Comparison of ENCODE assay signal across 1 cellular context in the genomic region with DNA sequence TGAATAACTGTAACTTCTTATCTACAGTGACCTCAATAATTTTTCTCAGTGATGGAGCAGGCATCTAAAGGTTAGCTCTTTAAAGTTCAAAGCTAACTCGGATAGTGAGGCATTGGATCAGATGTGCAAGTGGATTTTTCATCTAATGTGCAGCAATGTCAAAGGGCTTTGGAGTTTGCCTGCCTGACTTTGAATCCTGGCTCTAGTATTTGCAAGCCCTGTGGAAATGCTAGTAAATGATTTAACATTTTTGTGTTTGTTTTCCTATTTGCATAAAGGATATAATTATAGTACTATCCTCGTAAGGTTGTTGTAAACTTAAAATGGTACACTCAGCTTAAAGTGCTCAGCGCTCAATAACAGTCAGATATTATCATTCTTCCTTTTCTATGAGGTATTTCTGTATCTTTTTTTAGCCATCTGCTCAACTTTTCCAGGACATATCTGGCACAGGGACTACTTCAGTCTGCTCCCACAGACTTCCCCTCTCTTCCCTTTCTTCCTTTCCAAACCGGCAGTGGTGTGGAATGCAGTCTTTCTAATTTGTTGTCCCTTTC.
A peak's percentile ranks its signal among the peaks of the same experiment; 100 is the strongest.
TF ChIP-seq lines count a peak whose summit lies in the region.

No MANE protein-coding gene starts in this region.

TF ChIP-seq in HepG2, 621 proteins besides CTCF, POLR2A, EP300 and RAD21 (continued from another document and continues in another):
- TF ChIP-seq HES4 (CRISPR knock-in tag; IDR thresholded peaks at IDR 0.05; ENCODE audit: borderline replicate concordance): no peak
- peak; percentile 49; the same call in 1 of the 2 replicates for TF ChIP-seq ERF (CRISPR knock-in tag; IDR thresholded peaks at IDR 0.05)
- TF ChIP-seq ZNF260 (CRISPR knock-in tag; IDR thresholded peaks at IDR 0.05; ENCODE audit: borderline replicate concordance, low read depth): no peak
- no peak for TF ChIP-seq TP53 (CRISPR knock-in tag; conservative IDR thresholded peaks at IDR 0.05)
- no peak for TF ChIP-seq TOPORS (CRISPR knock-in tag; IDR thresholded peaks at IDR 0.05)
- TF ChIP-seq MTF2 (CRISPR knock-in tag; IDR thresholded peaks at IDR 0.05; ENCODE audit: borderline replicate concordance): no peak
- no peak for TF ChIP-seq ZNF460 (CRISPR knock-in tag; IDR thresholded peaks at IDR 0.05; ENCODE audit: borderline replicate concordance)
- TF ChIP-seq REL (CRISPR knock-in tag; conservative IDR thresholded peaks at IDR 0.05): no peak
- TF ChIP-seq KLF16 (CRISPR knock-in tag; IDR thresholded peaks at IDR 0.05): peak in 1 of 2 experiments; percentile 53; a peak in 1 of 4 replicates
- TF ChIP-seq ZNF768 (CRISPR knock-in tag; IDR thresholded peaks at IDR 0.05): no peak
- TF ChIP-seq CBX1 (IDR thresholded peaks at IDR 0.05; ENCODE audit: low read depth): no peak
- no peak for TF ChIP-seq ZNF563 (CRISPR knock-in tag; IDR thresholded peaks at IDR 0.05)
- no peak for TF ChIP-seq MBNL3 (CRISPR knock-in tag; conservative IDR thresholded peaks at IDR 0.05)
- TF ChIP-seq SP2 (CRISPR knock-in tag; IDR thresholded peaks at IDR 0.05): no peak
- no peak for TF ChIP-seq NBN (conservative IDR thresholded peaks at IDR 0.05)
- TF ChIP-seq, protein P1, sequence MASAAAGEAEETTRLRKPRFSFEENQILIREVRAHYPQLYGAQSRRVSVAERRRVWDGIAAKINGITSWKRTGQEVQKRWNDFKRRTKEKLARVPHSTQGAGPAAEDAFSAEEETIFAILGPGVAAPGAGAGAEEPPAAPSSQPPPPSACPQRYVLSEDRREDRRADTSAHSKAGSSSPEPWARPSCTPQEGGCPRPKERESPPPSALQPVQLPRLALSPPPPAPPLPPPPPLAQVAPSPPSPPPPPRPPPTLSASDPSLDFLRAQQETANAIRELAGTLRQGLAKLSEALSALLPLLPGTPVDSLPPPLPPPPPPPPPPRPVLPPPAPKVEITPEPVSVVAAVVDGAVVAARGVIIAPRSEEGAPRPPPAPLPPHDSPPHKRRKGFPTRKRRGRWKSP (CRISPR knock-in tag; IDR thresholded peaks at IDR 0.05): peak; percentile 49; the same call in 1 of the 2 replicates
- TF ChIP-seq, protein P2, sequence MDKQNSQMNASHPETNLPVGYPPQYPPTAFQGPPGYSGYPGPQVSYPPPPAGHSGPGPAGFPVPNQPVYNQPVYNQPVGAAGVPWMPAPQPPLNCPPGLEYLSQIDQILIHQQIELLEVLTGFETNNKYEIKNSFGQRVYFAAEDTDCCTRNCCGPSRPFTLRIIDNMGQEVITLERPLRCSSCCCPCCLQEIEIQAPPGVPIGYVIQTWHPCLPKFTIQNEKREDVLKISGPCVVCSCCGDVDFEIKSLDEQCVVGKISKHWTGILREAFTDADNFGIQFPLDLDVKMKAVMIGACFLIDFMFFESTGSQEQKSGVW (CRISPR knock-in tag; IDR thresholded peaks at IDR 0.05; ENCODE audit: borderline replicate concordance): no peak
- TF ChIP-seq SIN3A (IDR thresholded peaks at IDR 0.05; ENCODE audit: borderline replicate concordance, low read depth, low read length): no peak
- TF ChIP-seq, protein P3, sequence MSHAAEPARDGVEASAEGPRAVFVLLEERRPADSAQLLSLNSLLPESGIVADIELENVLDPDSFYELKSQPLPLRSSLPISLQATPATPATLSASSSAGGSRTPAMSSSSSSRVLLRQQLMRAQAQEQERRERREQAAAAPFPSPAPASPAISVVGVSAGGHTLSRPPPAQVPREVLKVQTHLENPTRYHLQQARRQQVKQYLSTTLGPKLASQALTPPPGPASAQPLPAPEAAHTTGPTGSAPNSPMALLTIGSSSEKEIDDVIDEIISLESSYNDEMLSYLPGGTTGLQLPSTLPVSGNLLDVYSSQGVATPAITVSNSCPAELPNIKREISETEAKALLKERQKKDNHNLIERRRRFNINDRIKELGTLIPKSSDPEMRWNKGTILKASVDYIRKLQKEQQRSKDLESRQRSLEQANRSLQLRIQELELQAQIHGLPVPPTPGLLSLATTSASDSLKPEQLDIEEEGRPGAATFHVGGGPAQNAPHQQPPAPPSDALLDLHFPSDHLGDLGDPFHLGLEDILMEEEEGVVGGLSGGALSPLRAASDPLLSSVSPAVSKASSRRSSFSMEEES (CRISPR knock-in tag; IDR thresholded peaks at IDR 0.05): peak; percentile 26; the same call in 1 of the 2 replicates
- TF ChIP-seq ZNF292 (CRISPR knock-in tag; IDR thresholded peaks at IDR 0.05; ENCODE audit: borderline replicate concordance, low read depth): peak; percentile 77; the same call in 1 of the 2 replicates
- TF ChIP-seq ARNTL (CRISPR knock-in tag; IDR thresholded peaks at IDR 0.05): no peak
- TF ChIP-seq ZNF557 (CRISPR knock-in tag; IDR thresholded peaks at IDR 0.05): no peak
- no peak for TF ChIP-seq CENPX (CRISPR knock-in tag; IDR thresholded peaks at IDR 0.05)
- no peak for TF ChIP-seq CAMTA2 (CRISPR knock-in tag; IDR thresholded peaks at IDR 0.05; ENCODE audit: borderline replicate concordance)
- TF ChIP-seq, protein P4, sequence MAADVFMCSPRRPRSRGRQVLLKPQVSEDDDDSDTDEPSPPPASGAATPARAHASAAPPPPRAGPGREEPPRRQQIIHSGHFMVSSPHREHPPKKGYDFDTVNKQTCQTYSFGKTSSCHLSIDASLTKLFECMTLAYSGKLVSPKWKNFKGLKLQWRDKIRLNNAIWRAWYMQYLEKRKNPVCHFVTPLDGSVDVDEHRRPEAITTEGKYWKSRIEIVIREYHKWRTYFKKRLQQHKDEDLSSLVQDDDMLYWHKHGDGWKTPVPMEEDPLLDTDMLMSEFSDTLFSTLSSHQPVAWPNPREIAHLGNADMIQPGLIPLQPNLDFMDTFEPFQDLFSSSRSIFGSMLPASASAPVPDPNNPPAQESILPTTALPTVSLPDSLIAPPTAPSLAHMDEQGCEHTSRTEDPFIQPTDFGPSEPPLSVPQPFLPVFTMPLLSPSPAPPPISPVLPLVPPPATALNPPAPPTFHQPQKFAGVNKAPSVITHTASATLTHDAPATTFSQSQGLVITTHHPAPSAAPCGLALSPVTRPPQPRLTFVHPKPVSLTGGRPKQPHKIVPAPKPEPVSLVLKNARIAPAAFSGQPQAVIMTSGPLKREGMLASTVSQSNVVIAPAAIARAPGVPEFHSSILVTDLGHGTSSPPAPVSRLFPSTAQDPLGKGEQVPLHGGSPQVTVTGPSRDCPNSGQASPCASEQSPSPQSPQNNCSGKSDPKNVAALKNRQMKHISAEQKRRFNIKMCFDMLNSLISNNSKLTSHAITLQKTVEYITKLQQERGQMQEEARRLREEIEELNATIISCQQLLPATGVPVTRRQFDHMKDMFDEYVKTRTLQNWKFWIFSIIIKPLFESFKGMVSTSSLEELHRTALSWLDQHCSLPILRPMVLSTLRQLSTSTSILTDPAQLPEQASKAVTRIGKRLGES (CRISPR knock-in tag; IDR thresholded peaks at IDR 0.05; ENCODE audit: borderline replicate concordance): no peak
- TF ChIP-seq ZC3H13 (CRISPR knock-in tag; IDR thresholded peaks at IDR 0.05): no peak
- no peak for TF ChIP-seq SKI (IDR thresholded peaks at IDR 0.05; ENCODE audit: partially characterized antibody)
- TF ChIP-seq, protein P5, sequence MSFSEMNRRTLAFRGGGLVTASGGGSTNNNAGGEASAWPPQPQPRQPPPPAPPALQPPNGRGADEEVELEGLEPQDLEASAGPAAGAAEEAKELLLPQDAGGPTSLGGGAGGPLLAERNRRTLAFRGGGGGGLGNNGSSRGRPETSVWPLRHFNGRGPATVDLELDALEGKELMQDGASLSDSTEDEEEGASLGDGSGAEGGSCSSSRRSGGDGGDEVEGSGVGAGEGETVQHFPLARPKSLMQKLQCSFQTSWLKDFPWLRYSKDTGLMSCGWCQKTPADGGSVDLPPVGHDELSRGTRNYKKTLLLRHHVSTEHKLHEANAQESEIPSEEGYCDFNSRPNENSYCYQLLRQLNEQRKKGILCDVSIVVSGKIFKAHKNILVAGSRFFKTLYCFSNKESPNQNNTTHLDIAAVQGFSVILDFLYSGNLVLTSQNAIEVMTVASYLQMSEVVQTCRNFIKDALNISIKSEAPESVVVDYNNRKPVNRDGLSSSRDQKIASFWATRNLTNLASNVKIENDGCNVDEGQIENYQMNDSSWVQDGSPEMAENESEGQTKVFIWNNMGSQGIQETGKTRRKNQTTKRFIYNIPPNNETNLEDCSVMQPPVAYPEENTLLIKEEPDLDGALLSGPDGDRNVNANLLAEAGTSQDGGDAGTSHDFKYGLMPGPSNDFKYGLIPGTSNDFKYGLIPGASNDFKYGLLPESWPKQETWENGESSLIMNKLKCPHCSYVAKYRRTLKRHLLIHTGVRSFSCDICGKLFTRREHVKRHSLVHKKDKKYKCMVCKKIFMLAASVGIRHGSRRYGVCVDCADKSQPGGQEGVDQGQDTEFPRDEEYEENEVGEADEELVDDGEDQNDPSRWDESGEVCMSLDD (CRISPR knock-in tag; IDR thresholded peaks at IDR 0.05; ENCODE audit: borderline replicate concordance): no peak
- TF ChIP-seq, protein P6, sequence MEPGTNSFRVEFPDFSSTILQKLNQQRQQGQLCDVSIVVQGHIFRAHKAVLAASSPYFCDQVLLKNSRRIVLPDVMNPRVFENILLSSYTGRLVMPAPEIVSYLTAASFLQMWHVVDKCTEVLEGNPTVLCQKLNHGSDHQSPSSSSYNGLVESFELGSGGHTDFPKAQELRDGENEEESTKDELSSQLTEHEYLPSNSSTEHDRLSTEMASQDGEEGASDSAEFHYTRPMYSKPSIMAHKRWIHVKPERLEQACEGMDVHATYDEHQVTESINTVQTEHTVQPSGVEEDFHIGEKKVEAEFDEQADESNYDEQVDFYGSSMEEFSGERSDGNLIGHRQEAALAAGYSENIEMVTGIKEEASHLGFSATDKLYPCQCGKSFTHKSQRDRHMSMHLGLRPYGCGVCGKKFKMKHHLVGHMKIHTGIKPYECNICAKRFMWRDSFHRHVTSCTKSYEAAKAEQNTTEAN (CRISPR knock-in tag; conservative IDR thresholded peaks at IDR 0.05): 0 out of 2 replicates have a peak, but pooled peaks have one; percentile 15
- no peak for TF ChIP-seq PCBP1 (IDR thresholded peaks at IDR 0.05; ENCODE audit: borderline replicate concordance, low read depth, low read length)
- TF ChIP-seq NFKB2 (CRISPR knock-in tag; IDR thresholded peaks at IDR 0.05; ENCODE audit: borderline replicate concordance): no peak
- TF ChIP-seq JUND (CRISPR knock-in tag; IDR thresholded peaks at IDR 0.05): no peak
- TF ChIP-seq, protein P7, sequence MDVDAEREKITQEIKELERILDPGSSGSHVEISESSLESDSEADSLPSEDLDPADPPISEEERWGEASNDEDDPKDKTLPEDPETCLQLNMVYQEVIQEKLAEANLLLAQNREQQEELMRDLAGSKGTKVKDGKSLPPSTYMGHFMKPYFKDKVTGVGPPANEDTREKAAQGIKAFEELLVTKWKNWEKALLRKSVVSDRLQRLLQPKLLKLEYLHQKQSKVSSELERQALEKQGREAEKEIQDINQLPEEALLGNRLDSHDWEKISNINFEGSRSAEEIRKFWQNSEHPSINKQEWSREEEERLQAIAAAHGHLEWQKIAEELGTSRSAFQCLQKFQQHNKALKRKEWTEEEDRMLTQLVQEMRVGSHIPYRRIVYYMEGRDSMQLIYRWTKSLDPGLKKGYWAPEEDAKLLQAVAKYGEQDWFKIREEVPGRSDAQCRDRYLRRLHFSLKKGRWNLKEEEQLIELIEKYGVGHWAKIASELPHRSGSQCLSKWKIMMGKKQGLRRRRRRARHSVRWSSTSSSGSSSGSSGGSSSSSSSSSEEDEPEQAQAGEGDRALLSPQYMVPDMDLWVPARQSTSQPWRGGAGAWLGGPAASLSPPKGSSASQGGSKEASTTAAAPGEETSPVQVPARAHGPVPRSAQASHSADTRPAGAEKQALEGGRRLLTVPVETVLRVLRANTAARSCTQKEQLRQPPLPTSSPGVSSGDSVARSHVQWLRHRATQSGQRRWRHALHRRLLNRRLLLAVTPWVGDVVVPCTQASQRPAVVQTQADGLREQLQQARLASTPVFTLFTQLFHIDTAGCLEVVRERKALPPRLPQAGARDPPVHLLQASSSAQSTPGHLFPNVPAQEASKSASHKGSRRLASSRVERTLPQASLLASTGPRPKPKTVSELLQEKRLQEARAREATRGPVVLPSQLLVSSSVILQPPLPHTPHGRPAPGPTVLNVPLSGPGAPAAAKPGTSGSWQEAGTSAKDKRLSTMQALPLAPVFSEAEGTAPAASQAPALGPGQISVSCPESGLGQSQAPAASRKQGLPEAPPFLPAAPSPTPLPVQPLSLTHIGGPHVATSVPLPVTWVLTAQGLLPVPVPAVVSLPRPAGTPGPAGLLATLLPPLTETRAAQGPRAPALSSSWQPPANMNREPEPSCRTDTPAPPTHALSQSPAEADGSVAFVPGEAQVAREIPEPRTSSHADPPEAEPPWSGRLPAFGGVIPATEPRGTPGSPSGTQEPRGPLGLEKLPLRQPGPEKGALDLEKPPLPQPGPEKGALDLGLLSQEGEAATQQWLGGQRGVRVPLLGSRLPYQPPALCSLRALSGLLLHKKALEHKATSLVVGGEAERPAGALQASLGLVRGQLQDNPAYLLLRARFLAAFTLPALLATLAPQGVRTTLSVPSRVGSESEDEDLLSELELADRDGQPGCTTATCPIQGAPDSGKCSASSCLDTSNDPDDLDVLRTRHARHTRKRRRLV (CRISPR knock-in tag; IDR thresholded peaks at IDR 0.05): no peak
- peak; percentile 69; the same call in 1 of the 2 replicates for TF ChIP-seq SOX5 (CRISPR knock-in tag; IDR thresholded peaks at IDR 0.05; ENCODE audit: borderline replicate concordance)
- no peak for TF ChIP-seq ZNF777 (CRISPR knock-in tag; IDR thresholded peaks at IDR 0.05)
- no peak for TF ChIP-seq FOSL1 (CRISPR knock-in tag; IDR thresholded peaks at IDR 0.05; ENCODE audit: borderline replicate concordance)
- TF ChIP-seq, protein P8, sequence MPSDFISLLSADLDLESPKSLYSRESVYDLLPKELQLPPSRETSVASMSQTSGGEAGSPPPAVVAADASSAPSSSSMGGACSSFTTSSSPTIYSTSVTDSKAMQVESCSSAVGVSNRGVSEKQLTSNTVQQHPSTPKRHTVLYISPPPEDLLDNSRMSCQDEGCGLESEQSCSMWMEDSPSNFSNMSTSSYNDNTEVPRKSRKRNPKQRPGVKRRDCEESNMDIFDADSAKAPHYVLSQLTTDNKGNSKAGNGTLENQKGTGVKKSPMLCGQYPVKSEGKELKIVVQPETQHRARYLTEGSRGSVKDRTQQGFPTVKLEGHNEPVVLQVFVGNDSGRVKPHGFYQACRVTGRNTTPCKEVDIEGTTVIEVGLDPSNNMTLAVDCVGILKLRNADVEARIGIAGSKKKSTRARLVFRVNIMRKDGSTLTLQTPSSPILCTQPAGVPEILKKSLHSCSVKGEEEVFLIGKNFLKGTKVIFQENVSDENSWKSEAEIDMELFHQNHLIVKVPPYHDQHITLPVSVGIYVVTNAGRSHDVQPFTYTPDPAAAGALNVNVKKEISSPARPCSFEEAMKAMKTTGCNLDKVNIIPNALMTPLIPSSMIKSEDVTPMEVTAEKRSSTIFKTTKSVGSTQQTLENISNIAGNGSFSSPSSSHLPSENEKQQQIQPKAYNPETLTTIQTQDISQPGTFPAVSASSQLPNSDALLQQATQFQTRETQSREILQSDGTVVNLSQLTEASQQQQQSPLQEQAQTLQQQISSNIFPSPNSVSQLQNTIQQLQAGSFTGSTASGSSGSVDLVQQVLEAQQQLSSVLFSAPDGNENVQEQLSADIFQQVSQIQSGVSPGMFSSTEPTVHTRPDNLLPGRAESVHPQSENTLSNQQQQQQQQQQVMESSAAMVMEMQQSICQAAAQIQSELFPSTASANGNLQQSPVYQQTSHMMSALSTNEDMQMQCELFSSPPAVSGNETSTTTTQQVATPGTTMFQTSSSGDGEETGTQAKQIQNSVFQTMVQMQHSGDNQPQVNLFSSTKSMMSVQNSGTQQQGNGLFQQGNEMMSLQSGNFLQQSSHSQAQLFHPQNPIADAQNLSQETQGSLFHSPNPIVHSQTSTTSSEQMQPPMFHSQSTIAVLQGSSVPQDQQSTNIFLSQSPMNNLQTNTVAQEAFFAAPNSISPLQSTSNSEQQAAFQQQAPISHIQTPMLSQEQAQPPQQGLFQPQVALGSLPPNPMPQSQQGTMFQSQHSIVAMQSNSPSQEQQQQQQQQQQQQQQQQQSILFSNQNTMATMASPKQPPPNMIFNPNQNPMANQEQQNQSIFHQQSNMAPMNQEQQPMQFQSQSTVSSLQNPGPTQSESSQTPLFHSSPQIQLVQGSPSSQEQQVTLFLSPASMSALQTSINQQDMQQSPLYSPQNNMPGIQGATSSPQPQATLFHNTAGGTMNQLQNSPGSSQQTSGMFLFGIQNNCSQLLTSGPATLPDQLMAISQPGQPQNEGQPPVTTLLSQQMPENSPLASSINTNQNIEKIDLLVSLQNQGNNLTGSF (CRISPR knock-in tag; IDR thresholded peaks at IDR 0.05): no peak
